ENCODE assay signal across 14 cellular contexts in the genomic region with DNA sequence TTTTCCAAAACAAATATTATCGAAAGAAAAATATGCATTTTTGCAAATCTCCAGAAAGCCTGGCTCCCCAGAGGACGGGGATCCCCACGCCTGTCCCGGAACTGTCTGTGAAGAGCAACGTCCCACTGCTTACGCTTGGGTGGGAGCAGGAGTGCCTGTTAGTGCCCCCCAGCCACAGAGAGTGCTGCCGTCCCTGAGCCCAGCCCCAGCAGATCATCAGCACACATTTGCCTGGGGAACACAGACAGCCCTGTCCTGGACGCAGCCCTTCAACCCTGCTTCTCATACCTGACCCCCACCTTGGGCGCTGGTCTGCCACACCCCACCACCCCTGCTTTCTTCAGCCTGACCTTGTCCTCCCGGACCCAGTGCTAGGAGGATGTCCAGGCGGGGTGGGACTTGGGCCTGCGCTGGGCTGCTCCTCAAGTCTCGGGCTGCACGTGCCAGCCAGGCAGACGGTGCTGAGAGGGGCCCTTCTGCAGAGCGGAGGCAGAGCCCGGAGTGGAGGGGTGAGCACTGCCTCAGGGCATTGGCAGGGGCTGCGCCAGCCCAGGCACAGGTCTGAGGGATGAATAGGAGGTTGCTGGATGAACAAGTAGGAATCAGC.
DNase-seq lines count a peak whose midpoint lies in the region; ATAC-seq and TF ChIP-seq lines count a peak whose summit lies in the region.
"Had no signal": no experiment of that assay in that cellular context is flagged by ENCODE, and none has a peak within 500 bp of the region (broad histone marks: within the 10 kb centered on the region; RNA-seq: fewer than 3 reads in every experiment).

No MANE protein-coding gene starts in this region.

- H3K27ac Mint-ChIP-seq in CD4-positive, alpha-beta memory T cell = no peak overlapping the region

- CTCF ChIA-PET in CD4-positive, alpha-beta memory T cell (lab: Charles Lee; ENCODE audit: partially characterized antibody) = no interaction called here

- no peak overlapping the region for H3K27ac ChIP-seq in sigmoid colon
- no peak overlapping the region for H3K27ac ChIP-seq in CD4-positive, alpha-beta memory T cell (ENCODE audit: low read depth, low read length)
- H3K27ac ChIP-seq: A549 had no signal

- no peaks in the 10 kb centered on the region for H3K36me3 ChIP-seq in sigmoid colon
- H3K36me3 ChIP-seq in CD4-positive, alpha-beta memory T cell (ENCODE audit: insufficient read depth, low read length) = no peaks in the 10 kb centered on the region
- H3K36me3 ChIP-seq: HAP-1 had no signal

- intact Hi-C loops in left colon (cut with DNase I, micrococcal nuclease) (no loop called here), sigmoid colon (cut with DNase I) (no loop called here)
- intact Hi-C loops in CD4-positive, alpha-beta memory T cell (cut with micrococcal nuclease) = no loop called here

- TF ChIP-seq POLR2A in sigmoid colon (IDR thresholded peaks at IDR 0.05) = no peak

- H3K36me3 Mint-ChIP-seq in CD4-positive, alpha-beta memory T cell = peaks cover 0 to 2% of the 10 kb centered on the region in 2 donors

- 89 to 95% methylated on average over 18 of the region's 18 CpGs for WGBS in sigmoid colon, 2 donors

- TF ChIP-seq EP300 in sigmoid colon (IDR thresholded peaks at IDR 0.05) = no peak

- no peak for TF ChIP-seq CTCF in sigmoid colon (IDR thresholded peaks at IDR 0.05)

- no peak overlapping the region for H3K4me3 ChIP-seq in sigmoid colon
- no peak overlapping the region for H3K4me3 ChIP-seq in CD4-positive, alpha-beta memory T cell (ENCODE audit: low read length in 2 of 2)
- H3K4me3 ChIP-seq: A549, HAP-1 had no signal

- POLR2A ChIA-PET in CD4-positive, alpha-beta memory T cell (lab: Charles Lee; ENCODE audit: partially characterized antibody) = no interaction called here

- H3K27me3 ChIP-seq in sigmoid colon = no peaks in the 10 kb centered on the region
- H3K27me3 ChIP-seq in CD4-positive, alpha-beta memory T cell (ENCODE audit: insufficient read depth, low read length) = no peaks in the 10 kb centered on the region

- no peak for ATAC-seq in left colon
- ATAC-seq: A549 had no signal

- no peaks in the 10 kb centered on the region for H3K4me1 Mint-ChIP-seq in CD4-positive, alpha-beta memory T cell

- DNase-seq in activated CD4-positive, alpha-beta T cell treated with anti-CD3 and anti-CD28 coated beads for 48 hours = peak; percentile 1
- DNase-seq in activated CD4-positive, alpha-beta T cell treated with anti-CD3 and anti-CD28 coated beads for 1 hour = no peak
- DNase-seq in activated naive CD4-positive, alpha-beta T cell treated with anti-CD3 and anti-CD28 coated beads, Interleukin-2, amount 50 U/mL, for 16 hours = peak; percentile 6
- peak; percentile 2 to 9 for DNase-seq in left colon
- DNase-seq in sigmoid colon = peak; percentile 64
- DNase-seq in effector CD4-positive, alpha-beta T cell = no peak
- no peak for DNase-seq in CD4-positive, alpha-beta memory T cell
- DNase-seq in SHP77 (lab: John Stamatoyannopoulos, UW) = no peak
- DNase-seq: activated gamma-delta T cell treated with Interleukin-2 at 50 U/mL for 16 hours, COR-L47, NCI-H2081 treated with DMSO at 0.1 percent for 48 hours had no signal

- no peaks in the 10 kb centered on the region for H3K4me1 ChIP-seq in sigmoid colon
- no peaks in the 10 kb centered on the region for H3K4me1 ChIP-seq in CD4-positive, alpha-beta memory T cell (ENCODE audit: insufficient read depth, low read length)
- H3K4me1 ChIP-seq: A549, HAP-1 had no signal

- H3K27me3 Mint-ChIP-seq in CD4-positive, alpha-beta memory T cell = no peaks in the 10 kb centered on the region

- H3K9me3 Mint-ChIP-seq in CD4-positive, alpha-beta memory T cell = no peaks in the 10 kb centered on the region
- H3K9me3 Mint-ChIP-seq: nephron had no signal

- H3K9me3 ChIP-seq in sigmoid colon = no peaks in the 10 kb centered on the region
- H3K9me3 ChIP-seq in CD4-positive, alpha-beta memory T cell (ENCODE audit: control insufficient read depth in 1 of 2, low read length in 2 of 2) = no peaks in the 10 kb centered on the region
- H3K9me3 ChIP-seq: A549, HAP-1 had no signal

- no peak overlapping the region for H3K4me3 Mint-ChIP-seq in CD4-positive, alpha-beta memory T cell
- H3K4me3 Mint-ChIP-seq: nephron had no signal

Comparison
In these comparisons a context has a peak if more than half of its experiments do, and no peak if none do; other contexts are left out.
1. DNase-seq: peak in activated CD4-positive, alpha-beta T cell treated with anti-CD3 and anti-CD28 coated beads for 48 hours (single experiment), activated naive CD4-positive, alpha-beta T cell treated with anti-CD3 and anti-CD28 coated beads, Interleukin-2, amount 50 U/mL, for 16 hours (single experiment), left colon (2 of 2) and sigmoid colon (single experiment); none in activated CD4-positive, alpha-beta T cell treated with anti-CD3 and anti-CD28 coated beads for 1 hour (single experiment), effector CD4-positive, alpha-beta T cell (single experiment), CD4-positive, alpha-beta memory T cell (0 of 5) and SHP77 (0 of 2).